ENCODE assay signal across 15 cellular contexts in genomic region chr10:8403711-8404371, GRCh38.
DNase-seq lines count a peak whose midpoint lies in the region; ATAC-seq and TF ChIP-seq lines count a peak whose summit lies in the region.
"Had no signal": no experiment of that assay in that cellular context is flagged by ENCODE, and none has a peak within 500 bp of the region (broad histone marks: within the 10 kb centered on the region; RNA-seq: fewer than 3 reads in every experiment).

No MANE protein-coding gene starts in this region.

- no peak overlapping the region for H3K4me3 ChIP-seq in heart right ventricle

- no peaks in the 10 kb centered on the region for H3K27me3 Mint-ChIP-seq in activated naive CD8-positive, alpha-beta T cell treated with anti-CD3 and anti-CD28 coated beads, Interleukin-2, amount 50 U/mL, for 24 hours
- H3K27me3 Mint-ChIP-seq in nephron progenitor cell (ENCODE audit: low read depth, poor library complexity), result peaks cover 39% of the 10 kb centered on the region

- H3K9me3 Mint-ChIP-seq in activated naive CD8-positive, alpha-beta T cell treated with anti-CD3 and anti-CD28 coated beads, Interleukin-2, amount 50 U/mL, for 24 hours, result no peaks in the 10 kb centered on the region
- no peaks in the 10 kb centered on the region for H3K9me3 Mint-ChIP-seq in nephron progenitor cell

- ATAC-seq in HG03442 (IDR thresholded peaks at IDR 0.05; ENCODE audit: unreplicated experiment) (peak; percentile 33), heart right ventricle (no peak)
- no peak for ATAC-seq in activated naive CD8-positive, alpha-beta T cell treated with anti-CD3 and anti-CD28 coated beads, Interleukin-2, amount 50 U/mL, for 24 hours
- ATAC-seq: SK-N-SH treated with all-trans-retinoic acid at 6 μM for 48 hours had no signal

- peak overlapping the region; percentile 74 for H3K4me3 Mint-ChIP-seq in activated naive CD8-positive, alpha-beta T cell treated with anti-CD3 and anti-CD28 coated beads, Interleukin-2, amount 50 U/mL, for 24 hours
- no peak overlapping the region for H3K4me3 Mint-ChIP-seq in nephron progenitor cell

- no peak overlapping the region for H3K27ac ChIP-seq in heart right ventricle

- TF ChIP-seq CTCF in GM10266 (IDR thresholded peaks at IDR 0.05; ENCODE audit: control insufficient read depth, insufficient read depth, low read depth, missing control alignments) (peak; percentile 34), nephron progenitor cell (IDR thresholded peaks at IDR 0.05) (peak; percentile 44), heart right ventricle (IDR thresholded peaks at IDR 0.05) (no peak)

- WGBS in heart right ventricle, 2 donors, result 67 to 71% methylated on average over 4 of the region's 4 CpGs

- H3K4me1 ChIP-seq in heart right ventricle, result peaks cover 0 to 8% (median 0%) of the 10 kb centered on the region in 9 donors

- H3K27ac Mint-ChIP-seq in activated naive CD8-positive, alpha-beta T cell treated with anti-CD3 and anti-CD28 coated beads, Interleukin-2, amount 50 U/mL, for 24 hours, result peak overlapping the region; percentile 95
- no peak overlapping the region for H3K27ac Mint-ChIP-seq in nephron progenitor cell

- no peaks in the 10 kb centered on the region for H3K36me3 ChIP-seq in heart right ventricle

- DNase-seq in GM10266 (ENCODE audit: extremely low spot score) (no peak), nephron progenitor cell (peak; percentile 23), heart right ventricle (no peak), cerebellar nuclear complex (lab: John Stamatoyannopoulos, UW) (no peak), SIG-M5 treated with dmso at 0.1 percent for 504 hours (lab: John Stamatoyannopoulos, UW; ENCODE audit: unreplicated experiment) (no peak)
- DNase-seq in activated naive CD8-positive, alpha-beta T cell treated with anti-CD3 and anti-CD28 coated beads, Interleukin-2, amount 50 U/mL, for 24 hours, result peak; percentile 22
- DNase-seq in activated effector memory CD4-positive, alpha-beta T cell treated with anti-CD3 and anti-CD28 coated beads, Interleukin-2, amount 50 U/mL, for 16 hours, result no peak
- DNase-seq: activated CD4-positive, alpha-beta T cell treated with anti-CD3 and anti-CD28 coated beads, Interleukin-2, amount 50 U/mL, for 48 hours; hippocampal formation; NCI-H1417 treated with DMSO at 0.1 percent for 48 hours; NCI-H526 treated with DMSO at 0.1 percent for 48 hours; posterior cingulate gyrus; stimulated activated CD4-positive, alpha-beta T cell treated with anti-CD3 and anti-CD28 coated beads, Interleukin-2, amount 100 ng/mL, for 48 hours had no signal

- H3K9me3 ChIP-seq in heart right ventricle, result no peaks in the 10 kb centered on the region

- H3K36me3 Mint-ChIP-seq in activated naive CD8-positive, alpha-beta T cell treated with anti-CD3 and anti-CD28 coated beads, Interleukin-2, amount 50 U/mL, for 24 hours (ENCODE audit: low read depth), result no peaks in the 10 kb centered on the region
- H3K36me3 Mint-ChIP-seq in nephron progenitor cell (ENCODE audit: low read depth), result no peaks in the 10 kb centered on the region

- intact Hi-C loops in heart right ventricle (cut with DNase I), result no loop called here

- H3K4me1 Mint-ChIP-seq in activated naive CD8-positive, alpha-beta T cell treated with anti-CD3 and anti-CD28 coated beads, Interleukin-2, amount 50 U/mL, for 24 hours, result peaks cover 71% of the 10 kb centered on the region
- H3K4me1 Mint-ChIP-seq in nephron progenitor cell, result peaks cover 35% of the 10 kb centered on the region

- peaks cover 0 to 8% (median 0%) of the 10 kb centered on the region in 7 donors for H3K27me3 ChIP-seq in heart right ventricle

Comparison
In these comparisons a context has a peak if more than half of its experiments do, and no peak if none do; other contexts are left out.
1. DNase-seq: peak in activated naive CD8-positive, alpha-beta T cell treated with anti-CD3 and anti-CD28 coated beads, Interleukin-2, amount 50 U/mL, for 24 hours (single experiment) and nephron progenitor cell (single experiment); none in GM10266 (single experiment), activated effector memory CD4-positive, alpha-beta T cell treated with anti-CD3 and anti-CD28 coated beads, Interleukin-2, amount 50 U/mL, for 16 hours (single experiment), heart right ventricle (0 of 2), cerebellar nuclear complex (0 of 2) and SIG-M5 treated with dmso at 0.1 percent for 504 hours (single experiment).
2. CTCF ChIP-seq: peak in GM10266 (single experiment) and nephron progenitor cell (single experiment); none in heart right ventricle (0 of 9).